1 cellular context compared by ENCODE assay signal in the genomic region with DNA sequence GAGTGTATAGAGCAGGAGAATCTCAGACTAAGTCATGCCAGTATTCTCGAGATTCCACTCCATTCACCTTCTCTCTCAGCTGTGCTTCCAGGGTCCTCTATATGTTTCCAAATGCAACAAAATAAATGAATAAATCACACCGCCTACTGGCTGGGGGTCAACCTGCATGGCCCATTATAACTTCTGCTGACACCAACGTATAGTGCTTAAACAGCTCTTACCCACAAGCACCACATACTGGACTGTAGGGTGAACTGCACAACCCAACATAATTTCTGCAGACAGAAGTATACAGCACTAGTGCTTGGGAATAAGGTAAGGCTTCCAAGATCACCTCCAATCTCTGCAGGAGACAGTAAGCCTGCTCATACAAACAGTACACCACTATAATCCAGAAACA.
TF ChIP-seq lines count a peak whose summit lies in the region.

No MANE protein-coding gene starts in this region.

TF ChIP-seq in A549, 52 proteins besides CTCF, POLR2A, EP300 and RAD21 (continued from another document):
- TF ChIP-seq USF2 (IDR thresholded peaks at IDR 0.05) (no peak), ESRRA (IDR thresholded peaks at IDR 0.05; ENCODE audit: borderline replicate concordance, low read length) (no peak), NFE2L2 (conservative IDR thresholded peaks at IDR 0.05; ENCODE audit: low read length) (no peak), ZC3H11A (IDR thresholded peaks at IDR 0.05) (no peak), EHF (CRISPR knock-in tag; IDR thresholded peaks at IDR 0.05) (no peak)
